1 cellular context compared by ENCODE assay signal in the genomic region with DNA sequence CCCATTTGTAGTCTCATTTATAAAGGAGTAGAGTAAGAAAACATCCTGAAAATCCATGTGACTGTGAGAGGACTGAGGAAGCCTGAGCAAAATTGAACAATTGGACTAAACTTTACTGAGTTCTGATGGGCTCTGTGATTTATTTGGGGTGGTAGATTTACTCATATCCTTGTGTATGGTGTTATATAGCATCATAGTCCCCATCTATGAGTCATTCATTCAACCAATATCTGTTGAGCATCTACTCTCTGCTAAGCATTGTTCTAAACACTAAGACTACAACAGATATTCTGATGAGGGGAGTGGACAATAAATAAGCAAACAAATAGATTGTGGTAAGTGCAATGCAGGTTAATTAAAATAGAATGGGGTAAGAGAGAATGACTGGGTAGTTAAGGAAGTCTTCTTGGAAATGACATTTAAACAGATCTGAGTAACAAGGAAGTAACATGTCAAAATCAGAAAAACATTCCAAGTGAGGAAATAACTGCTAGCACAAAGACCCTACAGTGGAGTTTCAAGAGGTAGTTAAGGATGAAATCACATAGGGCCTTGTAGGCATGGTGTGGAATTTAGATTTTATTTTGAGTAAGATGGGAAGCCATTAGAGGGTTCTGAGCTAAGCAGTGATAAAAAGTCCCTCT.
TF ChIP-seq lines count a peak whose summit lies in the region.

No MANE protein-coding gene starts in this region.

TF ChIP-seq in IMR-90, 13 proteins besides CTCF, POLR2A, EP300 and RAD21:
- TF ChIP-seq RFX5 (IDR thresholded peaks at IDR 0.05; ENCODE audit: low read depth, low read length) (no peak), MAFK (IDR thresholded peaks at IDR 0.05; ENCODE audit: low read depth, low read length) (no peak), FOS (IDR thresholded peaks at IDR 0.05; ENCODE audit: low read depth, low read length) (no peak), NFE2L2 (IDR thresholded peaks at IDR 0.05; ENCODE audit: low read depth, low read length) (no peak), SMC3 (IDR thresholded peaks at IDR 0.05; ENCODE audit: low read depth, low read length) (no peak), MAZ (IDR thresholded peaks at IDR 0.05; ENCODE audit: borderline replicate concordance, low read depth, low read length) (no peak), BHLHE40 (IDR thresholded peaks at IDR 0.05; ENCODE audit: low read depth, low read length) (no peak), MXI1 (IDR thresholded peaks at IDR 0.05; ENCODE audit: borderline replicate concordance, low read depth, low read length) (no peak), CHD1 (IDR thresholded peaks at IDR 0.05; ENCODE audit: low read depth, low read length) (no peak), CEBPB (IDR thresholded peaks at IDR 0.05; ENCODE audit: low read depth, low read length) (no peak), RCOR1 (IDR thresholded peaks at IDR 0.05; ENCODE audit: insufficient replicate concordance, low read length) (no peak)
- TF ChIP-seq, protein P1, sequence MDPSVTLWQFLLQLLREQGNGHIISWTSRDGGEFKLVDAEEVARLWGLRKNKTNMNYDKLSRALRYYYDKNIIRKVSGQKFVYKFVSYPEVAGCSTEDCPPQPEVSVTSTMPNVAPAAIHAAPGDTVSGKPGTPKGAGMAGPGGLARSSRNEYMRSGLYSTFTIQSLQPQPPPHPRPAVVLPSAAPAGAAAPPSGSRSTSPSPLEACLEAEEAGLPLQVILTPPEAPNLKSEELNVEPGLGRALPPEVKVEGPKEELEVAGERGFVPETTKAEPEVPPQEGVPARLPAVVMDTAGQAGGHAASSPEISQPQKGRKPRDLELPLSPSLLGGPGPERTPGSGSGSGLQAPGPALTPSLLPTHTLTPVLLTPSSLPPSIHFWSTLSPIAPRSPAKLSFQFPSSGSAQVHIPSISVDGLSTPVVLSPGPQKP (IDR thresholded peaks at IDR 0.05; ENCODE audit: borderline replicate concordance, low read depth, low read length), result no peak
- TF ChIP-seq, protein P2, sequence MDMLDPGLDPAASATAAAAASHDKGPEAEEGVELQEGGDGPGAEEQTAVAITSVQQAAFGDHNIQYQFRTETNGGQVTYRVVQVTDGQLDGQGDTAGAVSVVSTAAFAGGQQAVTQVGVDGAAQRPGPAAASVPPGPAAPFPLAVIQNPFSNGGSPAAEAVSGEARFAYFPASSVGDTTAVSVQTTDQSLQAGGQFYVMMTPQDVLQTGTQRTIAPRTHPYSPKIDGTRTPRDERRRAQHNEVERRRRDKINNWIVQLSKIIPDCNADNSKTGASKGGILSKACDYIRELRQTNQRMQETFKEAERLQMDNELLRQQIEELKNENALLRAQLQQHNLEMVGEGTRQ (IDR thresholded peaks at IDR 0.05; ENCODE audit: low read depth, low read length), result no peak
